1 cellular context compared by ENCODE assay signal in the genomic region with DNA sequence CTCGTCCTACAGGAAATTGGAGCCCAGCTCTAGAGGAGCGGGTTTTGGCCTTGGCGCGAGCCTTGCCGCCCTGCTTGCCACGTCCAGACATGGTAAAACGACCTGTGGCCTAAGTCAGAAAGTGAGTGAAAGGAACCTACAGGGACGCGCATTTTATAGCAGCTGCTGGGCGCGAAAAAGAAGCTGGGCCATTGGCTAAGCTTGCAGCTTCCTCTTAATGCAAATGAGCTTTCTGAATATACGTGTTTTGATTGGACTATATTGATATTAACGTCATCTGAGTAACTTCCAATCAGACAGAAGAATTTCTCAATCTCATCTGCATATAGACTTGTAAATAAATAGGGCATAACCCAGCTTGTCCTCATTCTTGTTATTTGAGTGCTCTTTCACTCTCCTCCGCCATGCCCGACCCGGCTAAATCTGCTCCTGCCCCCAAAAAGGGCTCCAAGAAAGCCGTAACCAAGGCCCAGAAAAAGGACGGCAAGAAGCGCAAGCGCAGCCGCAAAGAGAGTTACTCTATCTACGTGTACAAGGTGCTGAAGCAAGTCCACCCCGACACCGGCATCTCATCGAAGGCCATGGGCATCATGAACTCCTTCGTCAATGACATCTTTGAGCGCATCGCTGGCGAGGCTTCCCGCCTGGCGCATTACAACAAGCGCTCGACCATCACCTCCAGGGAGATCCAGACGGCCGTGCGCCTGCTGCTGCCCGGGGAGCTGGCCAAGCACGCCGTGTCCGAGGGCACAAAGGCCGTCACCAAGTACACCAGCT.
TF ChIP-seq lines count a peak whose summit lies in the region.

No MANE protein-coding gene starts in this region.

TF ChIP-seq in GM12878, 131 proteins besides CTCF, POLR2A, EP300 and RAD21 (continued from another document and continues in another):
- TF ChIP-seq CREM (IDR thresholded peaks at IDR 0.05; ENCODE audit: low read depth) (0 out of 2 replicates have a peak, but pooled peaks have one; percentile 24), SMAD1 (IDR thresholded peaks at IDR 0.05; ENCODE audit: low read depth, partially characterized antibody) (peak; percentile 98), EGR1 (IDR thresholded peaks at IDR 0.05; ENCODE audit: borderline replicate concordance in 1 of 2, low read depth in 2 of 2, low read length in 2 of 2) (no peak), TBL1XR1 (IDR thresholded peaks at IDR 0.05; ENCODE audit: low read depth, low read length) (no peak), ZNF622 (IDR thresholded peaks at IDR 0.05) (no peak), ZBTB40 (IDR thresholded peaks at IDR 0.05; ENCODE audit: borderline replicate concordance) (peak; percentile 57; the same call in 1 of the 2 replicates), RFX5 (IDR thresholded peaks at IDR 0.05; ENCODE audit: low read depth, low read length) (no peak), YY1 (IDR thresholded peaks at IDR 0.05; ENCODE audit: low read depth, low read length) (peak; percentile 50; the same call in 1 of the 2 replicates), JUNB (IDR thresholded peaks at IDR 0.05) (0 out of 2 replicates have a peak, but pooled peaks have one; percentile 7), IKZF2 (IDR thresholded peaks at IDR 0.05) (no peak; a peak in 1 of 4 replicates), NBN (IDR thresholded peaks at IDR 0.05) (peak; percentile 76; the same call in 1 of the 2 replicates), KDM1A (IDR thresholded peaks at IDR 0.05; ENCODE audit: borderline replicate concordance) (no peak), IRF4 (IDR thresholded peaks at IDR 0.05; ENCODE audit: low read depth, low read length) (peak; percentile 42; the same call in 1 of the 2 replicates), NFXL1 (IDR thresholded peaks at IDR 0.05; ENCODE audit: borderline replicate concordance) (peak; percentile 99), MXI1 (IDR thresholded peaks at IDR 0.05; ENCODE audit: low read depth, low read length) (peak; percentile 34; the same call in 1 of the 2 replicates), LARP7 (IDR thresholded peaks at IDR 0.05) (peak; percentile 95), STAT1 (conservative IDR thresholded peaks at IDR 0.05) (no peak), RCOR1 (conservative IDR thresholded peaks at IDR 0.05; ENCODE audit: low read depth, low read length) (no peak), ZNF384 (IDR thresholded peaks at IDR 0.05; ENCODE audit: borderline replicate concordance, low read depth, low read length) (no peak), ATF2 (IDR thresholded peaks at IDR 0.05; ENCODE audit: low read length) (0 out of 2 replicates have a peak, but pooled peaks have one; percentile 44), CEBPB (IDR thresholded peaks at IDR 0.05; ENCODE audit: borderline replicate concordance in 1 of 2, low read depth in 2 of 2, low read length in 2 of 2) (peak in 1 of 2 experiments; percentile 75; a peak in 2 of 4 replicates), SUZ12 (IDR thresholded peaks at IDR 0.05; ENCODE audit: unreplicated experiment) (no peak), MEF2A (IDR thresholded peaks at IDR 0.05; ENCODE audit: insufficient read depth, low read depth, low read length) (0 out of 2 replicates have a peak, but pooled peaks have one; percentile 36), CBX3 (IDR thresholded peaks at IDR 0.05; ENCODE audit: borderline replicate concordance, low read depth) (no peak), TCF7 (IDR thresholded peaks at IDR 0.05; ENCODE audit: borderline replicate concordance) (no peak), ZNF592 (IDR thresholded peaks at IDR 0.05) (no peak), TCF3 (IDR thresholded peaks at IDR 0.05; ENCODE audit: borderline replicate concordance, insufficient read depth, low read depth, low read length) (peak; percentile 88; the same call in 1 of the 2 replicates), PAX5 (IDR thresholded peaks at IDR 0.05; ENCODE audit: borderline replicate concordance, low read depth, low read length) (0 out of 2 replicates have a peak, but pooled peaks have one; percentile 32)
- TF ChIP-seq, protein P1, sequence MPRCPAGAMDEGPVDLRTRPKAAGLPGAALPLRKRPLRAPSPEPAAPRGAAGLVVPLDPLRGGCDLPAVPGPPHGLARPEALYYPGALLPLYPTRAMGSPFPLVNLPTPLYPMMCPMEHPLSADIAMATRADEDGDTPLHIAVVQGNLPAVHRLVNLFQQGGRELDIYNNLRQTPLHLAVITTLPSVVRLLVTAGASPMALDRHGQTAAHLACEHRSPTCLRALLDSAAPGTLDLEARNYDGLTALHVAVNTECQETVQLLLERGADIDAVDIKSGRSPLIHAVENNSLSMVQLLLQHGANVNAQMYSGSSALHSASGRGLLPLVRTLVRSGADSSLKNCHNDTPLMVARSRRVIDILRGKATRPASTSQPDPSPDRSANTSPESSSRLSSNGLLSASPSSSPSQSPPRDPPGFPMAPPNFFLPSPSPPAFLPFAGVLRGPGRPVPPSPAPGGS (IDR thresholded peaks at IDR 0.05; ENCODE audit: borderline replicate concordance, insufficient read depth, low read depth, low read length, poor library complexity, severe bottlenecking): no peak
- TF ChIP-seq, protein P2, sequence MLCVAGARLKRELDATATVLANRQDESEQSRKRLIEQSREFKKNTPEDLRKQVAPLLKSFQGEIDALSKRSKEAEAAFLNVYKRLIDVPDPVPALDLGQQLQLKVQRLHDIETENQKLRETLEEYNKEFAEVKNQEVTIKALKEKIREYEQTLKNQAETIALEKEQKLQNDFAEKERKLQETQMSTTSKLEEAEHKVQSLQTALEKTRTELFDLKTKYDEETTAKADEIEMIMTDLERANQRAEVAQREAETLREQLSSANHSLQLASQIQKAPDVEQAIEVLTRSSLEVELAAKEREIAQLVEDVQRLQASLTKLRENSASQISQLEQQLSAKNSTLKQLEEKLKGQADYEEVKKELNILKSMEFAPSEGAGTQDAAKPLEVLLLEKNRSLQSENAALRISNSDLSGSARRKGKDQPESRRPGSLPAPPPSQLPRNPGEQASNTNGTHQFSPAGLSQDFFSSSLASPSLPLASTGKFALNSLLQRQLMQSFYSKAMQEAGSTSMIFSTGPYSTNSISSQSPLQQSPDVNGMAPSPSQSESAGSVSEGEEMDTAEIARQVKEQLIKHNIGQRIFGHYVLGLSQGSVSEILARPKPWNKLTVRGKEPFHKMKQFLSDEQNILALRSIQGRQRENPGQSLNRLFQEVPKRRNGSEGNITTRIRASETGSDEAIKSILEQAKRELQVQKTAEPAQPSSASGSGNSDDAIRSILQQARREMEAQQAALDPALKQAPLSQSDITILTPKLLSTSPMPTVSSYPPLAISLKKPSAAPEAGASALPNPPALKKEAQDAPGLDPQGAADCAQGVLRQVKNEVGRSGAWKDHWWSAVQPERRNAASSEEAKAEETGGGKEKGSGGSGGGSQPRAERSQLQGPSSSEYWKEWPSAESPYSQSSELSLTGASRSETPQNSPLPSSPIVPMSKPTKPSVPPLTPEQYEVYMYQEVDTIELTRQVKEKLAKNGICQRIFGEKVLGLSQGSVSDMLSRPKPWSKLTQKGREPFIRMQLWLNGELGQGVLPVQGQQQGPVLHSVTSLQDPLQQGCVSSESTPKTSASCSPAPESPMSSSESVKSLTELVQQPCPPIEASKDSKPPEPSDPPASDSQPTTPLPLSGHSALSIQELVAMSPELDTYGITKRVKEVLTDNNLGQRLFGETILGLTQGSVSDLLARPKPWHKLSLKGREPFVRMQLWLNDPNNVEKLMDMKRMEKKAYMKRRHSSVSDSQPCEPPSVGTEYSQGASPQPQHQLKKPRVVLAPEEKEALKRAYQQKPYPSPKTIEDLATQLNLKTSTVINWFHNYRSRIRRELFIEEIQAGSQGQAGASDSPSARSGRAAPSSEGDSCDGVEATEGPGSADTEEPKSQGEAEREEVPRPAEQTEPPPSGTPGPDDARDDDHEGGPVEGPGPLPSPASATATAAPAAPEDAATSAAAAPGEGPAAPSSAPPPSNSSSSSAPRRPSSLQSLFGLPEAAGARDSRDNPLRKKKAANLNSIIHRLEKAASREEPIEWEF (IDR thresholded peaks at IDR 0.05; ENCODE audit: insufficient replicate concordance, low read depth, low read length): no peak
- TF ChIP-seq, protein P3, sequence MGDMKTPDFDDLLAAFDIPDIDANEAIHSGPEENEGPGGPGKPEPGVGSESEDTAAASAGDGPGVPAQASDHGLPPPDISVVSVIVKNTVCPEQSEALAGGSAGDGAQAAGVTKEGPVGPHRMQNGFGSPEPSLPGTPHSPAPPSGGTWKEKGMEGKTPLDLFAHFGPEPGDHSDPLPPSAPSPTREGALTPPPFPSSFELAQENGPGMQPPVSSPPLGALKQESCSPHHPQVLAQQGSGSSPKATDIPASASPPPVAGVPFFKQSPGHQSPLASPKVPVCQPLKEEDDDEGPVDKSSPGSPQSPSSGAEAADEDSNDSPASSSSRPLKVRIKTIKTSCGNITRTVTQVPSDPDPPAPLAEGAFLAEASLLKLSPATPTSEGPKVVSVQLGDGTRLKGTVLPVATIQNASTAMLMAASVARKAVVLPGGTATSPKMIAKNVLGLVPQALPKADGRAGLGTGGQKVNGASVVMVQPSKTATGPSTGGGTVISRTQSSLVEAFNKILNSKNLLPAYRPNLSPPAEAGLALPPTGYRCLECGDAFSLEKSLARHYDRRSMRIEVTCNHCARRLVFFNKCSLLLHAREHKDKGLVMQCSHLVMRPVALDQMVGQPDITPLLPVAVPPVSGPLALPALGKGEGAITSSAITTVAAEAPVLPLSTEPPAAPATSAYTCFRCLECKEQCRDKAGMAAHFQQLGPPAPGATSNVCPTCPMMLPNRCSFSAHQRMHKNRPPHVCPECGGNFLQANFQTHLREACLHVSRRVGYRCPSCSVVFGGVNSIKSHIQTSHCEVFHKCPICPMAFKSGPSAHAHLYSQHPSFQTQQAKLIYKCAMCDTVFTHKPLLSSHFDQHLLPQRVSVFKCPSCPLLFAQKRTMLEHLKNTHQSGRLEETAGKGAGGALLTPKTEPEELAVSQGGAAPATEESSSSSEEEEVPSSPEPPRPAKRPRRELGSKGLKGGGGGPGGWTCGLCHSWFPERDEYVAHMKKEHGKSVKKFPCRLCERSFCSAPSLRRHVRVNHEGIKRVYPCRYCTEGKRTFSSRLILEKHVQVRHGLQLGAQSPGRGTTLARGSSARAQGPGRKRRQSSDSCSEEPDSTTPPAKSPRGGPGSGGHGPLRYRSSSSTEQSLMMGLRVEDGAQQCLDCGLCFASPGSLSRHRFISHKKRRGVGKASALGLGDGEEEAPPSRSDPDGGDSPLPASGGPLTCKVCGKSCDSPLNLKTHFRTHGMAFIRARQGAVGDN (IDR thresholded peaks at IDR 0.05): peak; percentile 97
